ENCODE assay signal across 8 cellular contexts in genomic region chr6:26474439-26474881, GRCh38. TPM values are rescaled to one million over a fixed set of nuclear protein-coding genes. Genes with fewer than 3 reads are reported as not detected.
DNase-seq lines count a peak whose midpoint lies in the region; ATAC-seq and TF ChIP-seq lines count a peak whose summit lies in the region.

No MANE protein-coding gene starts in this region.

- DNase-seq in T-helper 1 cell = no peak
- DNase-seq in activated T-helper 1 cell treated with anti-CD3 and anti-CD28 coated beads, Interleukin-12 subunit alpha, Interleukin-12 subunit beta, Interleukin-2, Interleukin-4 antibody, amounts not matched to agents 30 ng/mL and 10 ng/mL and 1 ng/mL, durations not matched to agents 14 hours and 24 hours and 36 hours (ENCODE audit: low spot score) = no peak
- DNase-seq in immature natural killer cell = no peak
- no peak for DNase-seq in testis
- DNase-seq in GM13977 (ENCODE audit: low spot score) = no peak

- H3K9me3 Mint-ChIP-seq in T-helper 1 cell treated with Interleukin-12 subunit alpha and Interleukin-12 subunit beta and Interleukin-4 antibody, amounts not matched to agents 30 μg/mL and 1 μg/mL, for 36 hours = peaks cover 12% of the 10 kb centered on the region
- H3K9me3 Mint-ChIP-seq in activated T-helper 1 cell treated with anti-CD3 and anti-CD28 coated beads, Interleukin-12 subunit alpha, Interleukin-12 subunit beta, Interleukin-2, Interleukin-4 antibody, amounts not matched to agents 30 ng/mL and 10 ng/mL and 1 ng/mL, durations not matched to agents 14 hours and 24 hours and 36 hours = peaks cover 10% of the 10 kb centered on the region
- no peaks in the 10 kb centered on the region for H3K9me3 Mint-ChIP-seq in immature natural killer cell

- H3K36me3 ChIP-seq in testis (ENCODE audit: low read depth, missing control alignments) = no peaks in the 10 kb centered on the region

- no peaks in the 10 kb centered on the region for H3K9me3 ChIP-seq in testis

- H3K27me3 Mint-ChIP-seq in T-helper 1 cell treated with Interleukin-12 subunit alpha and Interleukin-12 subunit beta and Interleukin-4 antibody, amounts not matched to agents 30 μg/mL and 1 μg/mL, for 36 hours (ENCODE audit: low read depth) = no peaks in the 10 kb centered on the region
- H3K27me3 Mint-ChIP-seq in activated T-helper 1 cell treated with anti-CD3 and anti-CD28 coated beads, Interleukin-12 subunit alpha, Interleukin-12 subunit beta, Interleukin-2, Interleukin-4 antibody, amounts not matched to agents 30 ng/mL and 10 ng/mL and 1 ng/mL, durations not matched to agents 14 hours and 24 hours and 36 hours (ENCODE audit: insufficient read depth) = no peaks in the 10 kb centered on the region
- H3K27me3 Mint-ChIP-seq in immature natural killer cell (ENCODE audit: low read depth in 3 of 3) = peaks cover 0 to 8% (median 4%) of the 10 kb centered on the region in 3 donors

- intact Hi-C loops in activated T-helper 1 cell treated with anti-CD3 and anti-CD28 coated beads, Interleukin-12 subunit alpha, Interleukin-12 subunit beta, Interleukin-2, Interleukin-4 antibody, amounts not matched to agents 30 ng/mL and 10 ng/mL and 1 ng/mL, durations not matched to agents 14 hours and 24 hours and 36 hours (cut with micrococcal nuclease) = loop anchor here (1.0 to 5.0 kb wide), 8 partner anchors 19 to 202 kb away; partner anchors contain the start of genes ABT1, BTN2A2 and BTN3A3
- intact Hi-C loops in testis (cut with DNase I; ENCODE audit: low total_unique reads) = no loop called here

- H3K4me1 ChIP-seq in testis = peaks cover 13% of the 10 kb centered on the region

- peaks cover 26% of the 10 kb centered on the region for H3K4me1 Mint-ChIP-seq in T-helper 1 cell treated with Interleukin-12 subunit alpha and Interleukin-12 subunit beta and Interleukin-4 antibody, amounts not matched to agents 30 μg/mL and 1 μg/mL, for 36 hours (ENCODE audit: low read depth)
- H3K4me1 Mint-ChIP-seq in activated T-helper 1 cell treated with anti-CD3 and anti-CD28 coated beads, Interleukin-12 subunit alpha, Interleukin-12 subunit beta, Interleukin-2, Interleukin-4 antibody, amounts not matched to agents 30 ng/mL and 10 ng/mL and 1 ng/mL, durations not matched to agents 14 hours and 24 hours and 36 hours (ENCODE audit: low read depth) = peaks cover 46% of the 10 kb centered on the region
- peaks cover 42 to 62% of the 10 kb centered on the region in 2 donors for H3K4me1 Mint-ChIP-seq in immature natural killer cell

- no peaks in the 10 kb centered on the region for H3K27me3 ChIP-seq in testis

- 27 to 38% methylated on average over 2 of the region's 2 CpGs for WGBS in testis, 2 donors

- in situ Hi-C loops in GM13977 (cut with MboI; ENCODE audit: low pct_unique_long_range_greater_than_20kb, low sequenced_read_pairs, unreplicated experiment) = no loop called here

- H3K4me3 Mint-ChIP-seq in T-helper 1 cell treated with Interleukin-12 subunit alpha and Interleukin-12 subunit beta and Interleukin-4 antibody, amounts not matched to agents 30 μg/mL and 1 μg/mL, for 36 hours = peak overlapping the region; percentile 99
- H3K4me3 Mint-ChIP-seq in activated T-helper 1 cell treated with anti-CD3 and anti-CD28 coated beads, Interleukin-12 subunit alpha, Interleukin-12 subunit beta, Interleukin-2, Interleukin-4 antibody, amounts not matched to agents 30 ng/mL and 10 ng/mL and 1 ng/mL, durations not matched to agents 14 hours and 24 hours and 36 hours = peak overlapping the region; percentile 99
- H3K4me3 Mint-ChIP-seq in immature natural killer cell = peak overlapping the region; percentile 93 to 100 (median 97)

- ATAC-seq in HG03108 (IDR thresholded peaks at IDR 0.05; ENCODE audit: unreplicated experiment) (no peak), HG03520 (IDR thresholded peaks at IDR 0.05; ENCODE audit: unreplicated experiment) (no peak)

- peaks cover 25% of the 10 kb centered on the region for H3K36me3 Mint-ChIP-seq in T-helper 1 cell treated with Interleukin-12 subunit alpha and Interleukin-12 subunit beta and Interleukin-4 antibody, amounts not matched to agents 30 μg/mL and 1 μg/mL, for 36 hours (ENCODE audit: low read depth)
- H3K36me3 Mint-ChIP-seq in activated T-helper 1 cell treated with anti-CD3 and anti-CD28 coated beads, Interleukin-12 subunit alpha, Interleukin-12 subunit beta, Interleukin-2, Interleukin-4 antibody, amounts not matched to agents 30 ng/mL and 10 ng/mL and 1 ng/mL, durations not matched to agents 14 hours and 24 hours and 36 hours (ENCODE audit: low read depth) = peaks cover 21% of the 10 kb centered on the region
- H3K36me3 Mint-ChIP-seq in immature natural killer cell = peaks cover 0 to 11% (median 5%) of the 10 kb centered on the region in 3 donors

- TF ChIP-seq POLR2A in testis (IDR thresholded peaks at IDR 0.05) = no peak

- H3K27ac ChIP-seq in testis = peak overlapping the region; percentile 83 to 91

- TF ChIP-seq CTCF in testis (IDR thresholded peaks at IDR 0.05) (no peak), GM13977 (IDR thresholded peaks at IDR 0.05; ENCODE audit: extremely low read depth, insufficient read depth, missing control alignments) (no peak)

- peak overlapping the region; percentile 100 for H3K27ac Mint-ChIP-seq in T-helper 1 cell treated with Interleukin-12 subunit alpha and Interleukin-12 subunit beta and Interleukin-4 antibody, amounts not matched to agents 30 μg/mL and 1 μg/mL, for 36 hours
- H3K27ac Mint-ChIP-seq in activated T-helper 1 cell treated with anti-CD3 and anti-CD28 coated beads, Interleukin-12 subunit alpha, Interleukin-12 subunit beta, Interleukin-2, Interleukin-4 antibody, amounts not matched to agents 30 ng/mL and 10 ng/mL and 1 ng/mL, durations not matched to agents 14 hours and 24 hours and 36 hours = peak overlapping the region; percentile 100
- H3K27ac Mint-ChIP-seq in immature natural killer cell = peak overlapping the region; percentile 99 to 100 (median 100)

- H3K4me3 ChIP-seq in testis = peak overlapping the region; percentile 32 to 57

RNA-seq across cellular contexts. Expression of gene BTN2A1, which starts 16.7 kb away (rescaled TPM):
- 19.9 TPM in 2 replicates for total RNA-seq in activated T-helper 1 cell treated with anti-CD3 and anti-CD28 coated beads, Interleukin-12 subunit alpha, Interleukin-12 subunit beta, Interleukin-2, Interleukin-4 antibody, amounts not matched to agents 30 ng/mL and 10 ng/mL and 1 ng/mL, durations not matched to agents 14 hours and 24 hours and 36 hours
- 10 to 100 TPM in 2 of 3 donors, 1 to 10 TPM in 1; 7.2 to 23.4 (median 16.7) TPM for polyA plus RNA-seq in immature natural killer cell
- total RNA-seq in testis = 10 to 100 TPM; 26.0 to 27.6 TPM
- 27.9 TPM for polyA plus RNA-seq in testis (ENCODE audit: insufficient read depth, low read depth, low replicate concordance)

RNA-seq across cellular contexts. Expression of gene BTN1A1, which starts 25.6 kb away (rescaled TPM):
- not detected in 2 replicates for total RNA-seq in activated T-helper 1 cell treated with anti-CD3 and anti-CD28 coated beads, Interleukin-12 subunit alpha, Interleukin-12 subunit beta, Interleukin-2, Interleukin-4 antibody, amounts not matched to agents 30 ng/mL and 10 ng/mL and 1 ng/mL, durations not matched to agents 14 hours and 24 hours and 36 hours
- polyA plus RNA-seq in immature natural killer cell = not detected
- total RNA-seq in testis = under 1 TPM; 0.31 TPM
- 0.30 TPM for polyA plus RNA-seq in testis (ENCODE audit: insufficient read depth, low read depth, low replicate concordance)

RNA-seq across cellular contexts. Expression of gene BTN3A3, which starts 34.2 kb away (rescaled TPM):
- 30.7 and 32.5 TPM in 2 replicates for total RNA-seq in activated T-helper 1 cell treated with anti-CD3 and anti-CD28 coated beads, Interleukin-12 subunit alpha, Interleukin-12 subunit beta, Interleukin-2, Interleukin-4 antibody, amounts not matched to agents 30 ng/mL and 10 ng/mL and 1 ng/mL, durations not matched to agents 14 hours and 24 hours and 36 hours
- 100 to 1,000 TPM in 2 of 3 donors, 10 to 100 TPM in 1; 49.5 to 113 (median 100) TPM for polyA plus RNA-seq in immature natural killer cell
- total RNA-seq in testis = 1 to 10 TPM; 7.3 to 7.6 TPM
- polyA plus RNA-seq in testis (ENCODE audit: insufficient read depth, low read depth, low replicate concordance) = 15.2 TPM
